In genomic region chr16:57809276-57809793, GRCh38 we compare ENCODE assay signal across 14 cellular contexts. TPM values are rescaled to one million over a fixed set of nuclear protein-coding genes. Genes with fewer than 3 reads are reported as not detected.
DNase-seq lines count a peak whose midpoint lies in the region; ATAC-seq, FAIRE-seq and TF ChIP-seq lines count a peak whose summit lies in the region.
"Had no signal": no experiment of that assay in that cellular context is flagged by ENCODE, and none has a peak within 500 bp of the region (broad histone marks: within the 10 kb centered on the region; RNA-seq: fewer than 3 reads in every experiment).

No MANE protein-coding gene starts in this region.

- peak overlapping the region; percentile 17 to 45 for H3K9ac ChIP-seq in liver (ENCODE audit: low read depth in 1 of 2, low read length in 2 of 2)

- no peaks in the 10 kb centered on the region for H3K9me3 ChIP-seq in liver (ENCODE audit: control insufficient read depth in 4 of 4, low read length in 3 of 4)
- H3K9me3 ChIP-seq in thyroid gland = no peaks in the 10 kb centered on the region

- POLR2A ChIA-PET in activated CD4-positive, alpha-beta T cell treated with anti-CD3 and anti-CD28 coated beads, Interleukin-2, amount 10 ng/mL, durations not matched to agents 7 days and 5 days (lab: Charles Lee) = interaction anchor here (0.6 kb wide), 2 partner anchors 200 to 954 kb away, joined by 3 read pairs; no protein-coding TSS in a partner anchor
- POLR2A ChIA-PET in T-cell (lab: Charles Lee) = interaction anchor here in 1 of 2 donors (0.6 kb wide), 1 partner anchor 40 kb away, joined by 3 read pairs; no protein-coding TSS in a partner anchor

- no peak for TF ChIP-seq RAD21 in liver (IDR thresholded peaks at IDR 0.05)

- peak overlapping the region; percentile 65 for H3K27ac Mint-ChIP-seq in activated CD4-positive, alpha-beta T cell treated with anti-CD3 and anti-CD28 coated beads, Interleukin-2, amount 10 ng/mL, durations not matched to agents 7 days and 5 days
- H3K27ac Mint-ChIP-seq in T-cell = peak overlapping the region; percentile 64 to 90

- H3K27me3 ChIP-seq in liver (ENCODE audit: control insufficient read depth in 4 of 4, insufficient read depth in 4 of 4, low read length in 3 of 4) (no peaks in the 10 kb centered on the region), thyroid gland (no peaks in the 10 kb centered on the region)

- H3K4me1 ChIP-seq in liver (ENCODE audit: control insufficient read depth in 4 of 4, insufficient read depth in 4 of 4, low read length in 3 of 4) = peaks cover 14 to 33% (median 24%) of the 10 kb centered on the region in 4 donors
- peaks cover 28 to 55% of the 10 kb centered on the region in 2 donors for H3K4me1 ChIP-seq in thyroid gland

- H3K27me3 Mint-ChIP-seq in activated CD4-positive, alpha-beta T cell treated with anti-CD3 and anti-CD28 coated beads, Interleukin-2, amount 10 ng/mL, durations not matched to agents 7 days and 5 days = peaks cover 21% of the 10 kb centered on the region
- H3K27me3 Mint-ChIP-seq in T-cell = peaks cover 13 to 35% of the 10 kb centered on the region in 2 donors

- FAIRE-seq in HTR-8/SVneo (lab: Jason Lieb, UNC) = no peak

- H3K36me3 ChIP-seq in liver (ENCODE audit: control insufficient read depth in 4 of 4, insufficient read depth in 3 of 4, low read depth in 1 of 4, low read length in 3 of 4) = no peaks in the 10 kb centered on the region
- H3K36me3 ChIP-seq in thyroid gland = no peaks in the 10 kb centered on the region

- H3K9me3 Mint-ChIP-seq in activated CD4-positive, alpha-beta T cell treated with anti-CD3 and anti-CD28 coated beads, Interleukin-2, amount 10 ng/mL, durations not matched to agents 7 days and 5 days = no peaks in the 10 kb centered on the region
- H3K9me3 Mint-ChIP-seq in T-cell = no peaks in the 10 kb centered on the region

- H3K4me3 Mint-ChIP-seq in activated CD4-positive, alpha-beta T cell treated with anti-CD3 and anti-CD28 coated beads, Interleukin-2, amount 10 ng/mL, durations not matched to agents 7 days and 5 days = no peak overlapping the region
- H3K4me3 Mint-ChIP-seq in T-cell = no peak overlapping the region

- no peaks in the 10 kb centered on the region for H3K36me3 Mint-ChIP-seq in activated CD4-positive, alpha-beta T cell treated with anti-CD3 and anti-CD28 coated beads, Interleukin-2, amount 10 ng/mL, durations not matched to agents 7 days and 5 days (ENCODE audit: low read depth)
- H3K36me3 Mint-ChIP-seq in T-cell = no peaks in the 10 kb centered on the region

- WGBS in liver = 90% methylated on average over 6 of the region's 6 CpGs
- WGBS in thyroid gland, 2 donors = 94 to 95% methylated on average over 6 of the region's 6 CpGs

- intact Hi-C loops in thyroid gland (cut with DNase I) = loop anchor here (10.0 kb wide), 1 partner anchor 185 kb away; no protein-coding TSS in a partner anchor

- no peak for ATAC-seq in T-cell (replicated peaks in 1 of 4)

- peak overlapping the region; percentile 89 for H3K27ac ChIP-seq in liver (ENCODE audit: low read depth in 1 of 2, low read length in 2 of 2)
- peak overlapping the region in 2 of 3 donors; percentile 91 to 98 for H3K27ac ChIP-seq in thyroid gland

- CTCF ChIA-PET in activated CD4-positive, alpha-beta T cell treated with anti-CD3 and anti-CD28 coated beads, Interleukin-2, amount 10 ng/mL, durations not matched to agents 7 days and 5 days (lab: Charles Lee) = interaction anchor here (0.8 to 1.1 kb wide), 2 partner anchors 21 to 71 kb away, joined by 3 read pairs; no protein-coding TSS in a partner anchor
- CTCF ChIA-PET in T-cell (lab: Charles Lee) = interaction anchor here in 1 of 2 donors (1.2 kb wide), 1 partner anchor 10 kb away, joined by 4 read pairs; no protein-coding TSS in a partner anchor

- no peak for DNase-seq in activated CD4-positive, alpha-beta T cell treated with anti-CD3 and anti-CD28 coated beads, Interleukin-2, amount 10 ng/mL, durations not matched to agents 7 days and 5 days
- DNase-seq in activated CD4-positive, alpha-beta T cell treated with anti-CD3 and anti-CD28 coated beads, Interleukin-2, amount 50 U/mL, for 4 hours = no peak
- DNase-seq in T-cell (no peak), thyroid gland (no peak), HTR-8/SVneo (ENCODE audit: insufficient read length, low spot score) (no peak), HK-2 (ENCODE audit: unreplicated experiment) (no peak), A172 (ENCODE audit: low spot score) (no peak)
- DNase-seq: KBM-7; left cardiac atrium; NCI-H1436; NCI-H446 treated with DMSO at 0.1 percent for 48 hours; stimulated activated CD4-positive, alpha-beta T cell treated with anti-CD3 and anti-CD28 coated beads, Interleukin-2, amount 100 ng/mL, for 48 hours; SW 1271 had no signal

- peaks cover 28% of the 10 kb centered on the region for H3K4me1 Mint-ChIP-seq in activated CD4-positive, alpha-beta T cell treated with anti-CD3 and anti-CD28 coated beads, Interleukin-2, amount 10 ng/mL, durations not matched to agents 7 days and 5 days
- peaks cover 19 to 35% (median 31%) of the 10 kb centered on the region in 3 donors for H3K4me1 Mint-ChIP-seq in T-cell

- TF ChIP-seq POLR2A in thyroid gland (IDR thresholded peaks at IDR 0.05) = no peak

- no peak for TF ChIP-seq CTCF in liver (IDR thresholded peaks at IDR 0.05; ENCODE audit: low read depth, low read length, missing input control)
- TF ChIP-seq CTCF in thyroid gland (IDR thresholded peaks at IDR 0.05) = no peak

- H3K4me3 ChIP-seq in liver (ENCODE audit: low read depth in 1 of 3, low read length in 3 of 3) (no peak overlapping the region), thyroid gland (replicated peaks in 1 of 3) (no peak overlapping the region)

TF ChIP-seq in liver, 16 proteins besides CTCF, POLR2A, EP300 and RAD21:
- TF ChIP-seq FOXA2 (IDR thresholded peaks at IDR 0.05) (no peak), MAX (IDR thresholded peaks at IDR 0.05) (no peak), GABPA (IDR thresholded peaks at IDR 0.05 in 1 of 2, conservative IDR thresholded peaks at IDR 0.05 in 1 of 2) (no peak), YY1 (IDR thresholded peaks at IDR 0.05) (no peak)

RNA-seq across cellular contexts. Expression of gene KIFC3, which starts 7.0 kb away (rescaled TPM):
- total RNA-seq in activated CD4-positive, alpha-beta T cell treated with anti-CD3 and anti-CD28 coated beads, Interleukin-2, amount 10 ng/mL, durations not matched to agents 7 days and 5 days = not detected
- total RNA-seq in T-cell (1 to 10 TPM in 4 of 5 donors, under 1 TPM in 1; 0.78 to 4.1 (median 2.7) TPM), liver (100 to 1,000 TPM in 1 of 2 donors, 10 to 100 TPM in 1; 22.2 to 103 TPM), thyroid gland (100 to 1,000 TPM in 3 of 4 donors, 10 to 100 TPM in 1; 88.8 to 153 (median 132) TPM)
- 10 to 100 TPM; 16.5 to 32.7 TPM for polyA plus RNA-seq in liver
- 77.9 and 90.4 TPM in 2 replicates for total RNA-seq in A172 (2014; rRNA removed; shearing (Covaris generic))

Comparison
In these comparisons a context has a peak if more than half of its experiments do, and no peak if none do; other contexts are left out.
1. RNA of gene KIFC3, which starts 7.0 kb away (total RNA-seq): 88.8 to 153 TPM in thyroid gland, 22.2 to 103 TPM in liver and 77.9 to 90.4 TPM in A172; 0.78 to 4.1 TPM in T-cell and not detected in activated CD4-positive, alpha-beta T cell treated with anti-CD3 and anti-CD28 coated beads, Interleukin-2, amount 10 ng/mL, durations not matched to agents 7 days and 5 days; every median in the first group is over 4 times any median in the second.